21 cellular contexts compared by ENCODE assay signal in the genomic region with DNA sequence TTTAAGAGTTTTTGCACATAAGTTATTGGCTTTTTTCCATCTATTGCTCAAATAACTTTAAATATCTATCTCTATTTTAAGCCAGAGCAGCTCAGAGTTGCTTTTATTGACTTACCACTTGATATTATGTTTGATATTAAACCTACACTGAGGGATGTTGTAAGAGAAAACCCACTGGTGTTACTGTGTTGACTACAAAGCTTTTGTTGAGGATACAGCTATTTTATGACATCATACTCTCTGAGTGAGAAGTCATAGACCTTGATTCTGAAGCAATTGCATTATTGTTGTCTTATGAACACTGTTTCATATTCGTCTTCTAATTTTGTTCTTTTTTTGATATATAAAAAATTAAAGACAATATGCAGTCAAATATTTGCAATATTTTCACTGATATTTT.
DNase-seq lines count a peak whose midpoint lies in the region; ATAC-seq, FAIRE-seq and TF ChIP-seq lines count a peak whose summit lies in the region.
"Had no signal": no experiment of that assay in that cellular context is flagged by ENCODE, and none has a peak within 500 bp of the region (broad histone marks: within the 10 kb centered on the region; RNA-seq: fewer than 3 reads in every experiment).

No MANE protein-coding gene starts in this region.

- CTCF ChIA-PET in HepG2 (lab: Yijun Ruan, JAX; ENCODE audit: low intra/inter-chr PET ratio, low total read pairs), result no interaction called here
- CTCF ChIA-PET in naive thymus-derived CD4-positive, alpha-beta T cell (lab: Charles Lee), result interaction anchor here (0.8 kb wide), 1 partner anchor 13 kb away, joined by 3 read pairs; no protein-coding TSS in a partner anchor

- TF ChIP-seq EP300 in HepG2 (IDR thresholded peaks at IDR 0.05; ENCODE audit: low read depth in 2 of 2, low read length in 2 of 2), result no peak
- no peak for TF ChIP-seq EP300 in HepG2 (CRISPR knock-in tag; IDR thresholded peaks at IDR 0.05; ENCODE audit: borderline replicate concordance)

- no peaks in the 10 kb centered on the region for H3K79me2 ChIP-seq in HepG2 (ENCODE audit: insufficient read depth, low read length)

- H3K9me3 Mint-ChIP-seq in naive thymus-derived CD4-positive, alpha-beta T cell, result peaks cover 0 to 21% (median 5%) of the 10 kb centered on the region in 11 donors

- H3K36me3 Mint-ChIP-seq in naive thymus-derived CD4-positive, alpha-beta T cell, result peaks cover 0 to 57% (median 51%) of the 10 kb centered on the region in 5 donors

- H4K20me1 ChIP-seq in HepG2 (ENCODE audit: insufficient read depth, low read length), result no peaks in the 10 kb centered on the region

- H3K4me3 ChIP-seq in HepG2 (replicated peaks in 1 of 3; ENCODE audit: insufficient read depth in 1 of 3, low read depth in 2 of 3, low read length in 3 of 3) (no peak overlapping the region), right lobe of liver (no peak overlapping the region), left lung (no peak overlapping the region)
- no peak overlapping the region for H3K4me3 ChIP-seq in naive thymus-derived CD4-positive, alpha-beta T cell (ENCODE audit: low read length)
- H3K4me3 ChIP-seq: GM23248, HAP-1, K562 had no signal

- no peak for FAIRE-seq in HepG2 (lab: Jason Lieb, UNC)
- FAIRE-seq: GM12892, GM18507, K562 had no signal

- H3K4me1 ChIP-seq in HepG2 (ENCODE audit: insufficient read depth, low read length), result no peaks in the 10 kb centered on the region
- no peaks in the 10 kb centered on the region for H3K4me1 ChIP-seq in right lobe of liver
- peaks cover 0 to 6% of the 10 kb centered on the region in 2 donors for H3K4me1 ChIP-seq in left lung
- H3K4me1 ChIP-seq in naive thymus-derived CD4-positive, alpha-beta T cell (ENCODE audit: control insufficient read depth in 2 of 2, insufficient read depth in 2 of 2, low read length in 2 of 2), result no peaks in the 10 kb centered on the region
- H3K4me1 ChIP-seq: BE2C, HAP-1 had no signal

- TF ChIP-seq RAD21 in HepG2 (CRISPR knock-in tag; IDR thresholded peaks at IDR 0.05), result no peak

- no peak overlapping the region for H3K4me2 ChIP-seq in HepG2 (ENCODE audit: low read depth, low read length)

- BruUV-seq in HepG2 (replicated peaks; lab: Mats Ljungman, UMichigan), result no TSS peak

- H2AFZ ChIP-seq in HepG2 (ENCODE audit: low read length), result no peak overlapping the region
- H2AFZ ChIP-seq: GM23248 had no signal

- no peak overlapping the region for H3K9ac ChIP-seq in HepG2 (ENCODE audit: insufficient read depth, low read depth, low read length)
- H3K9ac ChIP-seq: GM23248 had no signal

- DNase-seq in HepG2 (ENCODE audit: low spot score), result no peak
- no peak for DNase-seq in right lobe of liver
- DNase-seq in amniotic epithelial cell (ENCODE audit: low read depth), result peak; percentile 9
- no peak for DNase-seq in left lung
- no peak for DNase-seq in NCI-H1694 (lab: John Stamatoyannopoulos, UW)
- no peak for DNase-seq in naive thymus-derived CD4-positive, alpha-beta T cell
- DNase-seq in DMS79 treated with DMSO at 0.1 percent for 48 hours (lab: John Stamatoyannopoulos, UW), result no peak
- DNase-seq: ACHN; BE2C; C1 segment of cervical spinal cord; CD4-positive, CD25-positive, alpha-beta regulatory T cell; CD8-positive, alpha-beta memory T cell; COR-L47; GDM1; GM23248; IMR-90 had no signal

- TF ChIP-seq CTCF in HepG2 (CRISPR knock-in tag; IDR thresholded peaks at IDR 0.05) (no peak), right lobe of liver (IDR thresholded peaks at IDR 0.05) (no peak), left lung (IDR thresholded peaks at IDR 0.05) (no peak)

- 40% methylated on average over 1 of the region's 1 CpG for WGBS in HepG2 (ENCODE audit: low lambda C conversion rate)
- 89% methylated on average over 1 of the region's 1 CpG for whole genome bisulfite sequencing in right lobe of liver (ENCODE audit: insufficient coverage, low coverage, low lambda C conversion rate, missing lambda C conversion rate)

- H3K4me3 Mint-ChIP-seq in naive thymus-derived CD4-positive, alpha-beta T cell, result no peak overlapping the region
- H3K4me3 Mint-ChIP-seq: CD4-positive, CD25-positive, alpha-beta regulatory T cell; CD8-positive, alpha-beta memory T cell had no signal

- in situ Hi-C loops in HepG2 (cut with HindIII; ENCODE audit: extremely low pct_ligation_motif_present, low pct_unique_long_range_greater_than_20kb), result no loop called here

- no peak for ATAC-seq in HepG2
- no peak for ATAC-seq in right lobe of liver
- peak; percentile 63 for ATAC-seq in left lung
- no peak for ATAC-seq in naive thymus-derived CD4-positive, alpha-beta T cell
- ATAC-seq: K562 had no signal

- H3K27ac Mint-ChIP-seq in naive thymus-derived CD4-positive, alpha-beta T cell, result no peak overlapping the region
- H3K27ac Mint-ChIP-seq: CD4-positive, CD25-positive, alpha-beta regulatory T cell had no signal

- peaks cover 0 to 5% (median 0%) of the 10 kb centered on the region in 7 donors for H3K4me1 Mint-ChIP-seq in naive thymus-derived CD4-positive, alpha-beta T cell

- no peaks in the 10 kb centered on the region for H3K27me3 Mint-ChIP-seq in naive thymus-derived CD4-positive, alpha-beta T cell
- H3K27me3 Mint-ChIP-seq: CD4-positive, CD25-positive, alpha-beta regulatory T cell; CD8-positive, alpha-beta memory T cell had no signal

- POLR2A ChIA-PET in HepG2 (lab: Yijun Ruan, JAX), result no interaction called here
- POLR2A ChIA-PET in naive thymus-derived CD4-positive, alpha-beta T cell (lab: Charles Lee), result no interaction called here

- intact Hi-C loops in HepG2 (cut with micrococcal nuclease; ENCODE audit: unreplicated experiment) (no loop called here), right lobe of liver (cut with DNase I) (no loop called here), left lung (cut with DNase I) (no loop called here)
- intact Hi-C loops in naive thymus-derived CD4-positive, alpha-beta T cell (cut with micrococcal nuclease), result no loop called here

- H3K9me3 ChIP-seq in HepG2 (ENCODE audit: low read length) (peaks cover 36% of the 10 kb centered on the region), right lobe of liver (no peaks in the 10 kb centered on the region), left lung (peaks cover 0 to 4% of the 10 kb centered on the region in 2 donors)
- H3K9me3 ChIP-seq in naive thymus-derived CD4-positive, alpha-beta T cell (ENCODE audit: control insufficient read depth in 2 of 3, low read length in 3 of 3), result no peaks in the 10 kb centered on the region
- H3K9me3 ChIP-seq: BE2C, HAP-1 had no signal

- H3K27me3 ChIP-seq in HepG2 (ENCODE audit: control insufficient read depth in 1 of 2, insufficient read depth in 2 of 2, low read length in 2 of 2) (no peaks in the 10 kb centered on the region; a peak in 1 of 5 replicates), right lobe of liver (no peaks in the 10 kb centered on the region), left lung (no peaks in the 10 kb centered on the region)
- no peaks in the 10 kb centered on the region for H3K27me3 ChIP-seq in naive thymus-derived CD4-positive, alpha-beta T cell (ENCODE audit: control insufficient read depth in 2 of 2, insufficient read depth in 2 of 2, low read length in 2 of 2)
- H3K27me3 ChIP-seq: BE2C had no signal

- TF ChIP-seq POLR2A in HepG2 (IDR thresholded peaks at IDR 0.05; ENCODE audit: insufficient read depth in 1 of 2, low read depth in 2 of 2, low read length in 2 of 2) (no peak), right lobe of liver (IDR thresholded peaks at IDR 0.05) (no peak)

- H3K27ac ChIP-seq in HepG2 (ENCODE audit: extremely low read length, insufficient read depth, low read length), result no peak overlapping the region
- no peak overlapping the region for H3K27ac ChIP-seq in right lobe of liver
- H3K27ac ChIP-seq in left lung, result no peak overlapping the region
- H3K27ac ChIP-seq in naive thymus-derived CD4-positive, alpha-beta T cell (ENCODE audit: low read depth, low read length), result no peak overlapping the region
- H3K27ac ChIP-seq: GM23248, HL-60 had no signal

- H3K36me3 ChIP-seq in HepG2 (replicated peaks in 1 of 2; ENCODE audit: control insufficient read depth in 1 of 2, insufficient read depth in 2 of 2, low read length in 2 of 2), result no peaks in the 10 kb centered on the region
- no peaks in the 10 kb centered on the region for H3K36me3 ChIP-seq in right lobe of liver
- no peaks in the 10 kb centered on the region for H3K36me3 ChIP-seq in left lung
- peaks cover 0 to 9% (median 3%) of the 10 kb centered on the region in 3 experiments for H3K36me3 ChIP-seq in naive thymus-derived CD4-positive, alpha-beta T cell (ENCODE audit: control insufficient read depth in 2 of 3, insufficient read depth in 3 of 3, low read length in 3 of 3)
- H3K36me3 ChIP-seq: BE2C, HAP-1 had no signal

TF ChIP-seq in HepG2, 621 proteins besides CTCF, POLR2A, EP300 and RAD21:
- TF ChIP-seq RELA (CRISPR knock-in tag; IDR thresholded peaks at IDR 0.05) (no peak), ATF7 (IDR thresholded peaks at IDR 0.05) (peak; percentile 75), ATF7 (CRISPR knock-in tag; IDR thresholded peaks at IDR 0.05) (no peak)
